1 cellular context compared by ENCODE assay signal in the genomic region with DNA sequence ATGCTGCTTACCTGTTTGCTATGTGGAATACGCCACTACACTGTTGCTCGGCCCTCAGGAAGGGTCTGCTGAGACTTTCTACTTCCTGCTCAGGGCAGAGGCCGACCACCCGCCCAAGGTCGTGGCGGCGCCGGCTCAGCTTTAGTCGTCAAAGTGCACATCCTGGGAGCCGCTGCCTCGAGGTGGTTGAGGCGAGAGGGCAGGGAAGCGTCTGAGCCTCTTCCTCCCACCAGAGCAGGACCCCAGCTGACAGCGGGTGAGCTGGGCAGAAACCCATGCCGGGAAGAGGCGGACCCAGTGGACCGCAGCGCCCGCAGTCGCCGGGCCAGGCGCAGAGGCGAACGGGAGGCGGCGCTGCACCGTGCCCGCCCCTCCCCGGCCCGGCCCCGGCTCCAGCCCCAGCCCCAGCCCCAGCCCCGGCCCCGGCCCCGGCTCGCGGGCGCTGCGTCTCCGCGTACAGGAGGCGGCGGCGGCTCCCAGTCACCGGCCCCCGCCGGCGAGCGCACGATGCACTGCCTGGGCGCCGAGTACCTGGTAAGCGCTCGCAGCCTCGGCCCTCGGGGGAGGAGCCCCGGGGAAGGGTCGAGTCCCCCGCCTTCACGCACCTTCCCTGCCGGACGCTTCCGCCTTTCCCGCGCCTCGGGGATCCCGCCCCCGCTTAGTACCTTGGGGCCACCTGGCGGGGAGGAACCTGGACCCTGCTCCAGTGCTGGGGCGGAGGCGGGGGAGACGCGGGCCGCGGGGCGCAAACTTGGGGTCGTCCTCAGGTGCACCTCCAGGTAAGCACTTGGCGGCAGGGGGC.
TF ChIP-seq lines count a peak whose summit lies in the region.

TSS of gene SLC44A3 (plus strand) at position 413 of the 802 bp plus-strand sequence. CDS start at position 508, 95 bp downstream.

TF ChIP-seq in HepG2, 621 proteins besides CTCF, POLR2A, EP300 and RAD21 (continued from another document):
- TF ChIP-seq MNT (IDR thresholded peaks at IDR 0.05), result no peak
- TF ChIP-seq, protein P1, sequence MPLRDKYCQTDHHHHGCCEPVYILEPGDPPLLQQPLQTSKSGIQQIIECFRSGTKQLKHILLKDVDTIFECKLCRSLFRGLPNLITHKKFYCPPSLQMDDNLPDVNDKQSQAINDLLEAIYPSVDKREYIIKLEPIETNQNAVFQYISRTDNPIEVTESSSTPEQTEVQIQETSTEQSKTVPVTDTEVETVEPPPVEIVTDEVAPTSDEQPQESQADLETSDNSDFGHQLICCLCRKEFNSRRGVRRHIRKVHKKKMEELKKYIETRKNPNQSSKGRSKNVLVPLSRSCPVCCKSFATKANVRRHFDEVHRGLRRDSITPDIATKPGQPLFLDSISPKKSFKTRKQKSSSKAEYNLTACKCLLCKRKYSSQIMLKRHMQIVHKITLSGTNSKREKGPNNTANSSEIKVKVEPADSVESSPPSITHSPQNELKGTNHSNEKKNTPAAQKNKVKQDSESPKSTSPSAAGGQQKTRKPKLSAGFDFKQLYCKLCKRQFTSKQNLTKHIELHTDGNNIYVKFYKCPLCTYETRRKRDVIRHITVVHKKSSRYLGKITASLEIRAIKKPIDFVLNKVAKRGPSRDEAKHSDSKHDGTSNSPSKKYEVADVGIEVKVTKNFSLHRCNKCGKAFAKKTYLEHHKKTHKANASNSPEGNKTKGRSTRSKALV (CRISPR knock-in tag; IDR thresholded peaks at IDR 0.05), result no peak
- no peak for TF ChIP-seq TBP (CRISPR knock-in tag; IDR thresholded peaks at IDR 0.05)
- TF ChIP-seq TIGD3 (CRISPR knock-in tag; IDR thresholded peaks at IDR 0.05; ENCODE audit: borderline replicate concordance), result no peak
- no peak for TF ChIP-seq RBM39 (IDR thresholded peaks at IDR 0.05; ENCODE audit: low read depth, low read length, poor library complexity, severe bottlenecking)
- no peak for TF ChIP-seq CEBPG (CRISPR knock-in tag; IDR thresholded peaks at IDR 0.05)
- no peak for TF ChIP-seq ATAD3A (CRISPR knock-in tag; IDR thresholded peaks at IDR 0.05)
- TF ChIP-seq RBFOX2 (IDR thresholded peaks at IDR 0.05; ENCODE audit: low read depth, low read length), result peak; percentile 61
TF ChIP-seq in HepG2: peak in this region for 139.
